In genomic region chr12:52243264-52243773, GRCh38 we compare ENCODE assay signal across 9 cellular contexts. TPM values are rescaled to one million over a fixed set of nuclear protein-coding genes. Genes with fewer than 3 reads are reported as not detected.
DNase-seq lines count a peak whose midpoint lies in the region; ATAC-seq and TF ChIP-seq lines count a peak whose summit lies in the region.
"Had no signal": no experiment of that assay in that cellular context is flagged by ENCODE, and none has a peak within 500 bp of the region (broad histone marks: within the 10 kb centered on the region; RNA-seq: fewer than 3 reads in every experiment).

No MANE protein-coding gene starts in this region.

- H3K27ac ChIP-seq in upper lobe of left lung (peak overlapping the region; percentile 49 to 81 (median 68)), A673 (ENCODE audit: low read depth, low read length, poor library complexity, severe bottlenecking) (no peak overlapping the region)

- no peaks in the 10 kb centered on the region for H3K9me3 Mint-ChIP-seq in activated naive CD4-positive, alpha-beta T cell treated with anti-CD3 and anti-CD28 coated beads, Interleukin-2, amount 10 ng/mL, durations not matched to agents 7 days and 5 days
- H3K9me3 Mint-ChIP-seq: CD4-positive, CD25-positive, alpha-beta regulatory T cell had no signal

- TF ChIP-seq POLR2A in upper lobe of left lung (IDR thresholded peaks at IDR 0.05), result no peak

- peak overlapping the region; percentile 17 for H3K4me3 Mint-ChIP-seq in activated naive CD4-positive, alpha-beta T cell treated with anti-CD3 and anti-CD28 coated beads, Interleukin-2, amount 10 ng/mL, durations not matched to agents 7 days and 5 days
- H3K4me3 Mint-ChIP-seq: CD4-positive, CD25-positive, alpha-beta regulatory T cell had no signal

- POLR2A ChIA-PET in A673 (lab: Charles Lee; ENCODE audit: low non-redundant PET), result no interaction called here

- H3K36me3 ChIP-seq in upper lobe of left lung (peaks cover 0 to 19% (median 3%) of the 10 kb centered on the region in 4 donors), A673 (ENCODE audit: insufficient read depth, low read length, poor library complexity, severe bottlenecking) (no peaks in the 10 kb centered on the region)

- H3K27ac Mint-ChIP-seq in activated naive CD4-positive, alpha-beta T cell treated with anti-CD3 and anti-CD28 coated beads, Interleukin-2, amount 10 ng/mL, durations not matched to agents 7 days and 5 days, result peak overlapping the region; percentile 91

- CTCF ChIA-PET in activated naive CD4-positive, alpha-beta T cell treated with anti-CD3 and anti-CD28 coated beads, Interleukin-2, amount 10 ng/mL, durations not matched to agents 7 days and 5 days (lab: Charles Lee), result interaction anchor here (1.4 to 3.0 kb wide), 3 partner anchors 21 to 76 kb away, joined by 4 to 16 read pairs (median 11); no protein-coding TSS in a partner anchor
- CTCF ChIA-PET in A673 (lab: Charles Lee), result no interaction called here

- BruUV-seq in A673 (replicated peaks; lab: Mats Ljungman, UMichigan), result no TSS peak

- TF ChIP-seq EP300 in upper lobe of left lung (IDR thresholded peaks at IDR 0.05), result no peak

- peaks cover 53% of the 10 kb centered on the region for H3K4me1 Mint-ChIP-seq in activated naive CD4-positive, alpha-beta T cell treated with anti-CD3 and anti-CD28 coated beads, Interleukin-2, amount 10 ng/mL, durations not matched to agents 7 days and 5 days

- ATAC-seq in upper lobe of left lung (ENCODE audit: low FRiP score in 2 of 2) (no peak), HG02840 (IDR thresholded peaks at IDR 0.05; ENCODE audit: low FRiP score, unreplicated experiment) (no peak)

- WGBS in upper lobe of left lung, 2 donors, result 58% methylated on average over 4 to 5 of the region's 5 CpGs

- H3K9me3 ChIP-seq in upper lobe of left lung (no peaks in the 10 kb centered on the region), A673 (ENCODE audit: low read depth, low read length, poor library complexity, severe bottlenecking) (no peaks in the 10 kb centered on the region)

- no peak overlapping the region for H3K4me3 ChIP-seq in fibroblast of the aortic adventitia (ENCODE audit: low read depth, low read length)
- no peak overlapping the region for H3K4me3 ChIP-seq in upper lobe of left lung
- H3K4me3 ChIP-seq in A673 (ENCODE audit: low read depth, low read length, poor library complexity, severe bottlenecking), result no peak overlapping the region

- peaks cover 31% of the 10 kb centered on the region for H3K27me3 Mint-ChIP-seq in activated naive CD4-positive, alpha-beta T cell treated with anti-CD3 and anti-CD28 coated beads, Interleukin-2, amount 10 ng/mL, durations not matched to agents 7 days and 5 days
- H3K27me3 Mint-ChIP-seq: CD4-positive, CD25-positive, alpha-beta regulatory T cell had no signal

- H3K27me3 ChIP-seq in upper lobe of left lung (no peaks in the 10 kb centered on the region), A673 (replicated peaks; ENCODE audit: insufficient read depth, low read depth, low read length, poor library complexity) (no peaks in the 10 kb centered on the region)

- TF ChIP-seq CTCF in fibroblast of the aortic adventitia (IDR thresholded peaks at IDR 0.05; ENCODE audit: insufficient read depth, low read length) (no peak), upper lobe of left lung (IDR thresholded peaks at IDR 0.05) (no peak), A673 (conservative IDR thresholded peaks at IDR 0.05; ENCODE audit: low read depth, low read length) (no peak)

- no peak for DNase-seq in activated naive CD4-positive, alpha-beta T cell treated with anti-CD3 and anti-CD28 coated beads, Interleukin-2, amount 10 ng/mL, durations not matched to agents 7 days and 5 days
- no peak for DNase-seq in activated naive CD4-positive, alpha-beta T cell treated with Interleukin-2 at 50 U/mL for 16 hours
- DNase-seq in T1000 (lab: John Stamatoyannopoulos, UW) (peak; percentile 99), fibroblast of the aortic adventitia (ENCODE audit: low read depth) (peak; percentile 33), upper lobe of left lung (no peak), A673 (ENCODE audit: low spot score) (no peak), SKM-1 (lab: John Stamatoyannopoulos, UW; ENCODE audit: unreplicated experiment) (no peak)

- peaks cover 4% of the 10 kb centered on the region for H3K36me3 Mint-ChIP-seq in activated naive CD4-positive, alpha-beta T cell treated with anti-CD3 and anti-CD28 coated beads, Interleukin-2, amount 10 ng/mL, durations not matched to agents 7 days and 5 days
- H3K36me3 Mint-ChIP-seq: CD4-positive, CD25-positive, alpha-beta regulatory T cell had no signal

- intact Hi-C loops in A673 (cut with micrococcal nuclease; ENCODE audit: unreplicated experiment), result no loop called here

- H3K4me1 ChIP-seq in upper lobe of left lung (peaks cover 14 to 57% (median 28%) of the 10 kb centered on the region in 4 donors), A673 (ENCODE audit: insufficient read depth, low read length, poor library complexity, severe bottlenecking) (no peaks in the 10 kb centered on the region)

RNA-seq across cellular contexts. Expression of gene KRT7, which starts 10.3 kb away (rescaled TPM):
- total RNA-seq in fibroblast of the aortic adventitia (ENCODE audit: low replicate concordance) (1.4 and 20.0 TPM in 2 replicates), upper lobe of left lung (1,000 to 10,000 TPM in 2 of 6 donors, 100 to 1,000 TPM in 4; 247 to 1,279 (median 821) TPM), A673 (2021) (0.79 and 1.0 TPM in 2 replicates)
- total RNA-seq: CD4-positive, CD25-positive, alpha-beta regulatory T cell had no signal

RNA-seq across cellular contexts. Expression of gene KRT86, which starts 31.1 kb away (rescaled TPM):
- not detected in 2 replicates for total RNA-seq in fibroblast of the aortic adventitia (ENCODE audit: low replicate concordance)
- 1 to 10 TPM in 2 of 6 donors, under 1 TPM in 2, not detected in 2; 0.30 to 1.5 (median 0.93) TPM for total RNA-seq in upper lobe of left lung
- total RNA-seq in A673 (2021), result not detected in 2 replicates
- total RNA-seq: CD4-positive, CD25-positive, alpha-beta regulatory T cell had no signal

RNA-seq across cellular contexts. Expression of gene KRT81, which starts 48.0 kb away (rescaled TPM):
- total RNA-seq in fibroblast of the aortic adventitia (ENCODE audit: low replicate concordance) (not detected in 2 replicates), upper lobe of left lung (1 to 10 TPM in 1 of 6 donors, under 1 TPM in 3, not detected in 2; 0.39 to 1.4 (median 0.52) TPM), A673 (2021) (0.20 and 0.30 TPM in 2 replicates)
- total RNA-seq: CD4-positive, CD25-positive, alpha-beta regulatory T cell had no signal

RNA-seq across cellular contexts. Expression of gene KRT80, which starts 51.5 kb away (rescaled TPM):
- total RNA-seq in fibroblast of the aortic adventitia (ENCODE audit: low replicate concordance) (0.25 and 0.36 TPM in 2 replicates), upper lobe of left lung (10 to 100 TPM in 2 of 6 donors, 1 to 10 TPM in 4; 2.1 to 15.2 (median 6.6) TPM), A673 (2021) (0.33 and 1.0 TPM in 2 replicates)
- total RNA-seq: CD4-positive, CD25-positive, alpha-beta regulatory T cell had no signal

Comparison
In these comparisons a context has a peak if more than half of its experiments do, and no peak if none do; other contexts are left out.
1. DNase-seq: peak in T1000 (single experiment) and fibroblast of the aortic adventitia (single experiment); none in activated naive CD4-positive, alpha-beta T cell treated with anti-CD3 and anti-CD28 coated beads, Interleukin-2, amount 10 ng/mL, durations not matched to agents 7 days and 5 days (single experiment), activated naive CD4-positive, alpha-beta T cell treated with Interleukin-2 at 50 U/mL for 16 hours (single experiment), upper lobe of left lung (0 of 2), A673 (single experiment) and SKM-1 (single experiment).
2. RNA of gene KRT7, which starts 10.3 kb away (total RNA-seq): 247 to 1,279 TPM in upper lobe of left lung; 1.4 to 20.0 TPM in fibroblast of the aortic adventitia and 0.79 to 1.0 TPM in A673; every median in the first group is over 10 times any median in the second.